29 cellular contexts compared by ENCODE assay signal in genomic region chr2:100613719-100614118, GRCh38.
"Had no signal": no experiment of that assay in that cellular context is flagged by ENCODE, and none has a peak within 500 bp of the region (broad histone marks: within the 10 kb centered on the region; RNA-seq: fewer than 3 reads in every experiment).

No MANE protein-coding gene starts in this region.

- H3K4me3 ChIP-seq: left lung, lower lobe of right lung, neural progenitor cell, ovary, right atrium auricular region, skin epidermis, stomach, testis, thyroid gland, transverse colon, upper lobe of left lung, vagina had no signal

- H3K36me3 ChIP-seq: left lung, lower lobe of right lung, neural progenitor cell, neutrophil, ovary, right atrium auricular region, stomach, thyroid gland, transverse colon, upper lobe of left lung, vagina had no signal

- FAIRE-seq: islet of Langerhans, kidney had no signal

- DNase-seq: hypothalamus; immature natural killer cell; kidney; left colon; left lung; lower lobe of right lung; mammary epithelial cell; mesenchymal stem cell; naive thymus-derived CD8-positive, alpha-beta T cell; ovary; stimulated activated CD4-positive, alpha-beta T cell treated with anti-CD3 and anti-CD28 coated beads, Interleukin-12 subunit alpha, Interleukin-12 subunit beta, amount 100 ng/mL, for 4 hours; stimulated activated CD4-positive, alpha-beta T cell treated with anti-CD3 and anti-CD28 coated beads, Interleukin-15, amount 100 ng/mL, for 24 hours; stimulated activated CD4-positive, alpha-beta T cell treated with anti-CD3 and anti-CD28 coated beads, Interleukin-2, amount 100 ng/mL, for 24 hours; stimulated activated CD4-positive, alpha-beta T cell treated with anti-CD3 and anti-CD28 coated beads, Interleukin-4, amount 100 ng/mL, for 1 hour; stimulated activated naive B cell treated with anti-CD40 and anti-IgM and Interleukin-4, amounts not matched to agents 10 μg/mL and 1 μg/mL and 100 μg/mL, for 72 hours; stomach; testis; thyroid gland; transverse colon; upper lobe of left lung had no signal

- H3K9me3 Mint-ChIP-seq: immature natural killer cell; naive thymus-derived CD8-positive, alpha-beta T cell; nephron; neural progenitor cell; stimulated activated naive B cell treated with anti-CD40 and anti-IgM and Interleukin-4, amounts not matched to agents 10 μg/mL and 1 μg/mL and 100 μg/mL, for 72 hours had no signal

- ATAC-seq: left colon; left lung; lower lobe of right lung; naive thymus-derived CD8-positive, alpha-beta T cell; sciatic nerve; stimulated activated naive B cell treated with anti-CD40 and anti-IgM and Interleukin-4, amounts not matched to agents 10 μg/mL and 1 μg/mL and 100 μg/mL, for 72 hours had no signal

- H3K4me1 Mint-ChIP-seq: immature natural killer cell; neural progenitor cell; stimulated activated naive B cell treated with anti-CD40 and anti-IgM and Interleukin-4, amounts not matched to agents 10 μg/mL and 1 μg/mL and 100 μg/mL, for 72 hours had no signal

- H3K27me3 ChIP-seq: left lung, neural progenitor cell, ovary, right atrium auricular region, testis, thyroid gland, transverse colon, upper lobe of left lung, vagina had no signal

- H3K9ac ChIP-seq: neural progenitor cell had no signal

- H3K36me3 Mint-ChIP-seq: immature natural killer cell; naive thymus-derived CD8-positive, alpha-beta T cell; neural progenitor cell; stimulated activated naive B cell treated with anti-CD40 and anti-IgM and Interleukin-4, amounts not matched to agents 10 μg/mL and 1 μg/mL and 100 μg/mL, for 72 hours had no signal

- H3K4me3 Mint-ChIP-seq: immature natural killer cell; naive thymus-derived CD8-positive, alpha-beta T cell; nephron; neural progenitor cell; stimulated activated naive B cell treated with anti-CD40 and anti-IgM and Interleukin-4, amounts not matched to agents 10 μg/mL and 1 μg/mL and 100 μg/mL, for 72 hours had no signal

- H3K4me1 ChIP-seq: left lung, lower lobe of right lung, neural progenitor cell, right atrium auricular region, stomach, testis, thyroid gland, transverse colon, upper lobe of left lung, vagina had no signal

- H3K27ac ChIP-seq: left lung, lower lobe of right lung, neural progenitor cell, neutrophil, ovary, right atrium auricular region, skin epidermis, stomach, testis, thyroid gland, transverse colon, upper lobe of left lung, vagina had no signal

- H3K4me2 ChIP-seq: neural progenitor cell had no signal

- H2AFZ ChIP-seq: neural progenitor cell had no signal

- H3K27ac Mint-ChIP-seq: immature natural killer cell; nephron; progenitor cell of endocrine pancreas; stimulated activated naive B cell treated with anti-CD40 and anti-IgM and Interleukin-4, amounts not matched to agents 10 μg/mL and 1 μg/mL and 100 μg/mL, for 72 hours had no signal

- H3K9me3 ChIP-seq: left lung, lower lobe of right lung, neutrophil, ovary, right atrium auricular region, stomach, testis, thyroid gland, transverse colon, upper lobe of left lung, vagina had no signal
